In genomic region chr3:102699104-102699818, GRCh38 we compare ENCODE assay signal across 21 cellular contexts.
DNase-seq lines count a peak whose midpoint lies in the region; ATAC-seq, FAIRE-seq and TF ChIP-seq lines count a peak whose summit lies in the region.
"Had no signal": no experiment of that assay in that cellular context is flagged by ENCODE, and none has a peak within 500 bp of the region (broad histone marks: within the 10 kb centered on the region; RNA-seq: fewer than 3 reads in every experiment).

No MANE protein-coding gene starts in this region.

- intact Hi-C loops in Right ventricle myocardium superior (cut with DNase I) = no loop called here
- intact Hi-C loops in cardiac septum (cut with DNase I) = no loop called here
- intact Hi-C loops in left ventricle myocardium inferior (cut with micrococcal nuclease) = no loop called here

- H3K79me2 ChIP-seq in H1 (ENCODE audit: control insufficient read depth in 1 of 2, insufficient read depth in 2 of 2, low read length in 2 of 2) = no peaks in the 10 kb centered on the region

- no peaks in the 10 kb centered on the region for H3K79me1 ChIP-seq in H1 (ENCODE audit: low read depth, low read length)

- H3K9ac ChIP-seq in H1 (replicated peaks in 1 of 4; ENCODE audit: extremely low read depth in 1 of 4, low read depth in 3 of 4, low read length in 3 of 4) = no peak overlapping the region
- H3K9ac ChIP-seq: GM23248 had no signal

- H2BK15ac ChIP-seq in H1 (ENCODE audit: low read length) = no peak overlapping the region

- CTCF ChIA-PET in H1 (lab: Charles Lee; ENCODE audit: partially characterized antibody) = no interaction called here

- no peak overlapping the region for H3K56ac ChIP-seq in H1 (replicated peaks; ENCODE audit: insufficient read length, low read depth, low read length)

- 0 out of 2 replicates have a peak overlapping the region, but pooled peaks have one; percentile 30 for H2AFZ ChIP-seq in H1 (ENCODE audit: low read length)
- H2AFZ ChIP-seq: GM23248 had no signal

- H4K5ac ChIP-seq in H1 (ENCODE audit: insufficient read length, low read depth, low read length) = no peak overlapping the region

- H3K36me3 ChIP-seq in H1 (ENCODE audit: control insufficient read depth in 2 of 4, insufficient read depth in 4 of 4, low read length in 3 of 4) (no peaks in the 10 kb centered on the region), left ventricle myocardium inferior (no peaks in the 10 kb centered on the region)
- H3K36me3 ChIP-seq: HAP-1 had no signal

- peaks cover 2 to 4% of the 10 kb centered on the region in 2 experiments; a peak in 1 of 4 replicates for H3K9me3 ChIP-seq in H1 (ENCODE audit: insufficient read depth in 2 of 2, low read depth in 1 of 2, low read length in 1 of 2)
- no peaks in the 10 kb centered on the region for H3K9me3 ChIP-seq in left ventricle myocardium inferior (replicated peaks)
- H3K9me3 ChIP-seq: A549, HAP-1 had no signal

- H2BK12ac ChIP-seq in H1 (ENCODE audit: low read depth, low read length) = no peak overlapping the region

- H3K4me1 ChIP-seq in H1 (replicated peaks in 1 of 4; ENCODE audit: control insufficient read depth in 3 of 4, insufficient read depth in 4 of 4, low read length in 3 of 4) (no peaks in the 10 kb centered on the region), left ventricle myocardium inferior (peaks cover 21% of the 10 kb centered on the region)
- H3K4me1 ChIP-seq: A549, HAP-1 had no signal

- ATAC-seq in Right ventricle myocardium superior (ENCODE audit: poor library complexity) (peak; percentile 55), HG03025 (IDR thresholded peaks at IDR 0.05; ENCODE audit: low FRiP score, unreplicated experiment) (no peak), HG03571 (IDR thresholded peaks at IDR 0.05; ENCODE audit: unreplicated experiment) (no peak)
- ATAC-seq: A549 had no signal

- no peaks in the 10 kb centered on the region; the same call in 1 of the 2 replicates for H3K23me2 ChIP-seq in H1 (ENCODE audit: low read depth, low read length)

- H4K91ac ChIP-seq in H1 (replicated peaks; ENCODE audit: insufficient read length, low read length) = no peak overlapping the region

- TF ChIP-seq POLR2A in H1 (IDR thresholded peaks at IDR 0.05; ENCODE audit: control extremely low read depth in 1 of 2, low read depth in 2 of 2, low read length in 2 of 2) = no peak

- POLR2A ChIA-PET in H1 (lab: Charles Lee; ENCODE audit: partially characterized antibody) = no interaction called here

- no peak overlapping the region for H4K8ac ChIP-seq in H1 (ENCODE audit: extremely low read depth, insufficient read depth, low read length)

- no peak overlapping the region for H2AK5ac ChIP-seq in H1 (ENCODE audit: low read depth, low read length)

- no peak for FAIRE-seq in H1 (lab: Jason Lieb, UNC)
- FAIRE-seq: A549, G401.6, GM12892 had no signal

- no peak overlapping the region for H3K18ac ChIP-seq in H1 (ENCODE audit: extremely low read depth, low read length)

- TF ChIP-seq CTCF in H1 (IDR thresholded peaks at IDR 0.05; ENCODE audit: control extremely low read depth in 1 of 3, insufficient read depth in 1 of 3, low read depth in 1 of 3, low read length in 3 of 3) (no peak), left ventricle myocardium inferior (IDR thresholded peaks at IDR 0.05; ENCODE audit: borderline replicate concordance) (no peak)

- no peak overlapping the region for H3K4me2 ChIP-seq in H1 (ENCODE audit: insufficient read depth in 1 of 2, low read depth in 2 of 2, low read length in 2 of 2)
- H3K4me2 ChIP-seq: A549 had no signal

- TF ChIP-seq EP300 in H1 (IDR thresholded peaks at IDR 0.05; ENCODE audit: borderline replicate concordance in 1 of 2, low read depth in 2 of 2, low read length in 2 of 2) = no peak

- H3K27ac ChIP-seq in H1 (ENCODE audit: low read depth, low read length) (no peak overlapping the region), left ventricle myocardium inferior (replicated peaks) (peak overlapping the region; percentile 83)
- H3K27ac ChIP-seq: A549, GM23248 had no signal

- H3K14ac ChIP-seq in H1 (ENCODE audit: insufficient read length) = no peak overlapping the region

- no peaks in the 10 kb centered on the region for H4K20me1 ChIP-seq in H1 (replicated peaks in 1 of 2; ENCODE audit: control insufficient read depth in 1 of 2, insufficient read depth in 2 of 2, low read length in 2 of 2)

- no peak for TF ChIP-seq RAD21 in H1 (IDR thresholded peaks at IDR 0.05 in 1 of 2, conservative IDR thresholded peaks at IDR 0.05 in 1 of 2; ENCODE audit: low read depth in 2 of 2, low read length in 2 of 2)

- WGBS in H1 (ENCODE audit: extremely low coverage in 1 of 2, insufficient coverage in 1 of 2, insufficient read length in 1 of 2, insufficient replicate concordance in 2 of 2, low coverage in 1 of 2, low lambda C conversion rate in 2 of 2, missing lambda C conversion rate in 1 of 2), 2 experiments = 87% methylated on average over 5 of the region's 5 CpGs; no CpG with 5 or more reads in 1 of the 2 experiments

- H3K4me3 ChIP-seq in H1 (ENCODE audit: extremely low read depth in 1 of 4, insufficient read depth in 2 of 4, low read depth in 3 of 4, low read length in 4 of 4) (no peak overlapping the region), left ventricle myocardium inferior (no peak overlapping the region)
- H3K4me3 ChIP-seq: A549, GM23248, HAP-1 had no signal

- H3K27me3 ChIP-seq in H1 (replicated peaks in 1 of 4; ENCODE audit: control insufficient read depth in 3 of 4, extremely low read depth in 1 of 4, insufficient read depth in 3 of 4, low read length in 3 of 4) = no peaks in the 10 kb centered on the region; a peak in 1 of 7 replicates
- H3K27me3 ChIP-seq in left ventricle myocardium inferior (ENCODE audit: low read depth) = no peaks in the 10 kb centered on the region

- H3K23ac ChIP-seq in H1 (ENCODE audit: insufficient read length) = no peak overlapping the region

- no peak overlapping the region for H3K4ac ChIP-seq in H1 (replicated peaks; ENCODE audit: insufficient read length, low read depth, low read length)

- no peak overlapping the region for H2BK120ac ChIP-seq in H1 (replicated peaks; ENCODE audit: low read depth, low read length)

- DNase-seq in Right ventricle myocardium superior (no peak), cardiac septum (ENCODE audit: low spot score) (no peak), H1 (ENCODE audit: low read depth in 1 of 2, low spot score in 2 of 2) (no peak), left ventricle myocardium inferior (no peak), kidney tubule cell (ENCODE audit: low spot score) (peak; percentile 18), hepatic stellate cell (ENCODE audit: low spot score) (no peak)
- DNase-seq: 8988T; C1 segment of cervical spinal cord; Calu3; CD4-positive, alpha-beta memory T cell; COR-L47; DMS53; DND-41; GM23248; HFFc6 had no signal

- no peak overlapping the region for H2BK20ac ChIP-seq in H1 (ENCODE audit: low read length)

- no peak overlapping the region for H2BK5ac ChIP-seq in H1 (ENCODE audit: low read depth, low read length)

TF ChIP-seq in H1, 55 proteins besides CTCF, POLR2A, EP300 and RAD21:
- TF ChIP-seq RFX5 (IDR thresholded peaks at IDR 0.05; ENCODE audit: borderline replicate concordance, low read depth, low read length) (no peak), MAX (IDR thresholded peaks at IDR 0.05) (no peak), POU5F1 (IDR thresholded peaks at IDR 0.05; ENCODE audit: low read depth, low read length) (no peak), SIRT6 (IDR thresholded peaks at IDR 0.05; ENCODE audit: low read length) (no peak), SP1 (IDR thresholded peaks at IDR 0.05; ENCODE audit: low read depth, low read length) (no peak), EGR1 (IDR thresholded peaks at IDR 0.05; ENCODE audit: borderline replicate concordance, low read depth, low read length) (no peak), CREB1 (IDR thresholded peaks at IDR 0.05) (no peak)
